In genomic region chr18:36403896-36404824, GRCh38 we compare ENCODE assay signal across 11 cellular contexts.
"Had no signal": no experiment of that assay in that cellular context is flagged by ENCODE, and none has a peak within 500 bp of the region (broad histone marks: within the 10 kb centered on the region; RNA-seq: fewer than 3 reads in every experiment).

No MANE protein-coding gene starts in this region.

- H3K4me1 ChIP-seq: pancreas had no signal

- H3K36me3 Mint-ChIP-seq: activated naive CD4-positive, alpha-beta T cell treated with anti-CD3 and anti-CD28 coated beads, Interleukin-2, amount 50 U/mL, for 24 hours; T-cell had no signal

- H3K27me3 ChIP-seq: esophagus squamous epithelium, pancreas had no signal

- H3K4me3 ChIP-seq: esophagus squamous epithelium, pancreas had no signal

- H3K9me3 Mint-ChIP-seq: activated B cell treated with CpG ODN at 0.5 μM for 24 hours; activated naive CD4-positive, alpha-beta T cell treated with anti-CD3 and anti-CD28 coated beads, Interleukin-2, amount 50 U/mL, for 24 hours; endodermal cell; T-cell had no signal

- H3K27ac ChIP-seq: esophagus squamous epithelium, pancreas had no signal

- H3K36me3 ChIP-seq: esophagus squamous epithelium, pancreas had no signal

- ATAC-seq: pancreas, T-cell had no signal

- H3K4me3 Mint-ChIP-seq: activated B cell treated with CpG ODN at 0.5 μM for 24 hours; activated naive CD4-positive, alpha-beta T cell treated with anti-CD3 and anti-CD28 coated beads, Interleukin-2, amount 50 U/mL, for 24 hours; endodermal cell; T-cell had no signal

- DNase-seq: activated B cell treated with CpG ODN at 0.5 μM for 24 hours; activated effector memory CD4-positive, alpha-beta T cell treated with Interleukin-2 at 50 U/mL for 16 hours; activated T-cell treated with anti-CD3 and anti-CD28 coated beads, Interleukin-2, amount 50 U/mL, for 1 hour; cerebellar nuclear complex; endodermal cell; esophagus squamous epithelium; foreskin fibroblast; head of caudate nucleus; pancreas; T-cell had no signal

- H3K27me3 Mint-ChIP-seq: activated naive CD4-positive, alpha-beta T cell treated with anti-CD3 and anti-CD28 coated beads, Interleukin-2, amount 50 U/mL, for 24 hours had no signal

- H3K27ac Mint-ChIP-seq: activated B cell treated with CpG ODN at 0.5 μM for 24 hours; activated naive CD4-positive, alpha-beta T cell treated with anti-CD3 and anti-CD28 coated beads, Interleukin-2, amount 50 U/mL, for 24 hours; endodermal cell; T-cell had no signal

- H3K9me3 ChIP-seq: esophagus squamous epithelium, pancreas had no signal

- H3K4me1 Mint-ChIP-seq: activated B cell treated with CpG ODN at 0.5 μM for 24 hours; activated naive CD4-positive, alpha-beta T cell treated with anti-CD3 and anti-CD28 coated beads, Interleukin-2, amount 50 U/mL, for 24 hours; endodermal cell; T-cell had no signal
